10 cellular contexts compared by ENCODE assay signal in the genomic region with DNA sequence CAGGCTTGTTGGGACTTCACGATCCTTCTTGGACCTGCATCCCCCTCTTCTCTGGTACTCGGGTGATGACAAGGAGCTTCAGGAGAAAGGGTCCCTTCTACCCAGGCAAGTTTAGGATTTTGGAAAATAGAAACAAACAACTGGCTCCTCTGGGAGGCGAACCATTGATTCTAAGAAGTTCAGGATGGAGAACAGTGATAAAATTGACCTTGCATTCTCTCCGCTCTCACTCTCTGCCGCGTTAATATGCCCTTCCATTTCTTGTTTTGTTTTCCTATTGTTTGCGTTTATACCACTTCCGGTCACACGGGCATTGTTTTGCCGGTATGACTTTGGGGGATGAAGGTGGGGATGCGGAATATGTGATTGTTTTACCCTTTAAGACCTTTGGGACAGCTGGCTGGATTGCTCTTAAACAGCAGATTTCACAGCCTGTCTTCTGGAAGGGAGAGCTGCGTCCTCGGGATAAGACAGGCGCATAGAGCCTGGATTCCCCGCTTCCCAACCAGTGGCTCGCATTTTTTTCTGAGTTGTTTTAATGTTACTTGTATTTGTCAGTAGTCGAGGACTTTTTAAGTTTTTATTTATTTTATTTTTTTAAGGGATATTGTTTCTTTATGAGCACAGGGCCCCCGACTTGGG.
DNase-seq lines count a peak whose midpoint lies in the region; ATAC-seq and TF ChIP-seq lines count a peak whose summit lies in the region.
"Had no signal": no experiment of that assay in that cellular context is flagged by ENCODE, and none has a peak within 500 bp of the region (broad histone marks: within the 10 kb centered on the region; RNA-seq: fewer than 3 reads in every experiment).

No MANE protein-coding gene starts in this region.

- no peak overlapping the region for H3K27ac Mint-ChIP-seq in stimulated activated effector memory CD8-positive, alpha-beta T cell treated with anti-CD3 and anti-CD28 coated beads, Interleukin-12 subunit alpha, Interleukin-12 subunit beta, amount 100 ng/mL, for 72 hours

- peaks cover 16% of the 10 kb centered on the region for H3K4me1 Mint-ChIP-seq in stimulated activated effector memory CD8-positive, alpha-beta T cell treated with anti-CD3 and anti-CD28 coated beads, Interleukin-12 subunit alpha, Interleukin-12 subunit beta, amount 100 ng/mL, for 72 hours

- TF ChIP-seq CTCF in fibroblast of villous mesenchyme (IDR thresholded peaks at IDR 0.05; ENCODE audit: insufficient read depth, low read depth, low read length), result no peak

- ATAC-seq in stimulated activated effector memory CD8-positive, alpha-beta T cell treated with anti-CD3 and anti-CD28 coated beads, Interleukin-12 subunit alpha, Interleukin-12 subunit beta, amount 100 ng/mL, for 72 hours, result no peak
- ATAC-seq in GM19452 (IDR thresholded peaks at IDR 0.05; ENCODE audit: unreplicated experiment), result no peak

- H3K27ac ChIP-seq in substantia nigra (ENCODE audit: low read depth, low read length, poor library complexity, severe bottlenecking), result no peak overlapping the region

- peak overlapping the region; percentile 60 for H3K4me3 ChIP-seq in fibroblast of villous mesenchyme (ENCODE audit: low read depth, low read length)

- no peaks in the 10 kb centered on the region for H3K9me3 Mint-ChIP-seq in stimulated activated effector memory CD8-positive, alpha-beta T cell treated with anti-CD3 and anti-CD28 coated beads, Interleukin-12 subunit alpha, Interleukin-12 subunit beta, amount 100 ng/mL, for 72 hours

- peak overlapping the region; percentile 25 for H3K4me3 Mint-ChIP-seq in stimulated activated effector memory CD8-positive, alpha-beta T cell treated with anti-CD3 and anti-CD28 coated beads, Interleukin-12 subunit alpha, Interleukin-12 subunit beta, amount 100 ng/mL, for 72 hours

- in situ Hi-C loops in SK-MEL-5 (cut with HindIII; ENCODE audit: low pct_unique_long_range_greater_than_20kb, low sequenced_read_pairs), result no loop called here

- peaks cover 7% of the 10 kb centered on the region for H3K36me3 Mint-ChIP-seq in stimulated activated effector memory CD8-positive, alpha-beta T cell treated with anti-CD3 and anti-CD28 coated beads, Interleukin-12 subunit alpha, Interleukin-12 subunit beta, amount 100 ng/mL, for 72 hours
- H3K36me3 Mint-ChIP-seq: CD4-positive, CD25-positive, alpha-beta regulatory T cell had no signal

- DNase-seq in SHP77 treated with DMSO at 0.1 percent for 48 hours (lab: John Stamatoyannopoulos, UW) (peak; percentile 11), SHP77 (lab: John Stamatoyannopoulos, UW) (no peak), SK-MEL-5 (ENCODE audit: low read depth, low spot score) (peak; percentile 75), fibroblast of villous mesenchyme (ENCODE audit: low read depth) (peak; percentile 33), NCI-H2227 treated with DMSO at 0.1 percent for 48 hours (lab: John Stamatoyannopoulos, UW) (no peak), substantia nigra (lab: John Stamatoyannopoulos, UW) (no peak)
- no peak for DNase-seq in stimulated activated effector memory CD8-positive, alpha-beta T cell treated with anti-CD3 and anti-CD28 coated beads, Interleukin-12 subunit alpha, Interleukin-12 subunit beta, amount 100 ng/mL, for 72 hours (ENCODE audit: low spot score in 2 of 2)
- DNase-seq: CD4-positive, CD25-positive, alpha-beta regulatory T cell; NCI-H2171 treated with DMSO at 0.1 percent for 48 hours had no signal

Comparison
In these comparisons a context has a peak if more than half of its experiments do, and no peak if none do; other contexts are left out.
1. DNase-seq: peak in SHP77 treated with DMSO at 0.1 percent for 48 hours (single experiment), SK-MEL-5 (single experiment) and fibroblast of villous mesenchyme (single experiment); none in SHP77 (0 of 2), stimulated activated effector memory CD8-positive, alpha-beta T cell treated with anti-CD3 and anti-CD28 coated beads, Interleukin-12 subunit alpha, Interleukin-12 subunit beta, amount 100 ng/mL, for 72 hours (0 of 2), NCI-H2227 treated with DMSO at 0.1 percent for 48 hours (single experiment) and substantia nigra (0 of 49).